In genomic region chr2:216202602-216203250, GRCh38 we compare ENCODE assay signal across 22 cellular contexts.
DNase-seq lines count a peak whose midpoint lies in the region; ATAC-seq lines count a peak whose summit lies in the region.
"Had no signal": no experiment of that assay in that cellular context is flagged by ENCODE, and none has a peak within 500 bp of the region (broad histone marks: within the 10 kb centered on the region; RNA-seq: fewer than 3 reads in every experiment).

No MANE protein-coding gene starts in this region.

- H3K27ac Mint-ChIP-seq in activated naive CD8-positive, alpha-beta T cell = peak overlapping the region; percentile 72
- no peak overlapping the region for H3K27ac Mint-ChIP-seq in activated naive CD8-positive, alpha-beta T cell treated with anti-CD3 and anti-CD28 coated beads for 36 hours
- peak overlapping the region; percentile 69 for H3K27ac Mint-ChIP-seq in stimulated activated effector memory CD8-positive, alpha-beta T cell treated with anti-CD3 and anti-CD28 coated beads, Interleukin-12 subunit alpha, Interleukin-12 subunit beta, amount 100 ng/mL, for 72 hours
- H3K27ac Mint-ChIP-seq: HFFc6 had no signal

- no peak for ATAC-seq in stimulated activated effector memory CD8-positive, alpha-beta T cell treated with anti-CD3 and anti-CD28 coated beads, Interleukin-12 subunit alpha, Interleukin-12 subunit beta, amount 100 ng/mL, for 72 hours
- ATAC-seq in GM18907 (IDR thresholded peaks at IDR 0.05; ENCODE audit: unreplicated experiment) = no peak
- ATAC-seq: K562, left colon had no signal

- peaks cover 47% of the 10 kb centered on the region for H3K36me3 Mint-ChIP-seq in activated naive CD8-positive, alpha-beta T cell
- peaks cover 76% of the 10 kb centered on the region for H3K36me3 Mint-ChIP-seq in activated naive CD8-positive, alpha-beta T cell treated with anti-CD3 and anti-CD28 coated beads for 36 hours
- no peaks in the 10 kb centered on the region for H3K36me3 Mint-ChIP-seq in stimulated activated effector memory CD8-positive, alpha-beta T cell treated with anti-CD3 and anti-CD28 coated beads, Interleukin-12 subunit alpha, Interleukin-12 subunit beta, amount 100 ng/mL, for 72 hours

- H3K4me1 Mint-ChIP-seq in activated naive CD8-positive, alpha-beta T cell (ENCODE audit: low read depth) = peaks cover 52% of the 10 kb centered on the region
- H3K4me1 Mint-ChIP-seq in activated naive CD8-positive, alpha-beta T cell treated with anti-CD3 and anti-CD28 coated beads for 36 hours = peaks cover 62% of the 10 kb centered on the region
- peaks cover 19% of the 10 kb centered on the region for H3K4me1 Mint-ChIP-seq in stimulated activated effector memory CD8-positive, alpha-beta T cell treated with anti-CD3 and anti-CD28 coated beads, Interleukin-12 subunit alpha, Interleukin-12 subunit beta, amount 100 ng/mL, for 72 hours
- H3K4me1 Mint-ChIP-seq: neural crest cell had no signal

- no peaks in the 10 kb centered on the region for H3K27me3 Mint-ChIP-seq in activated naive CD8-positive, alpha-beta T cell
- no peaks in the 10 kb centered on the region for H3K27me3 Mint-ChIP-seq in activated naive CD8-positive, alpha-beta T cell treated with anti-CD3 and anti-CD28 coated beads for 36 hours
- H3K27me3 Mint-ChIP-seq: CD4-positive, CD25-positive, alpha-beta regulatory T cell had no signal

- no peak for DNase-seq in activated naive CD8-positive, alpha-beta T cell treated with anti-CD3 and anti-CD28 coated beads for 36 hours
- DNase-seq in NCI-H146 (lab: John Stamatoyannopoulos, UW) (peak; percentile 22), fibroblast of peridontal ligament (ENCODE audit: extremely low read depth) (peak; percentile 31), NCI-H1436 treated with DMSO at 0.1 percent for 48 hours (lab: John Stamatoyannopoulos, UW) (no peak), SK-N-DZ (ENCODE audit: low spot score) (no peak)
- DNase-seq in stimulated activated effector memory CD8-positive, alpha-beta T cell treated with anti-CD3 and anti-CD28 coated beads, Interleukin-12 subunit alpha, Interleukin-12 subunit beta, amount 100 ng/mL, for 72 hours (ENCODE audit: low spot score in 2 of 2) = no peak
- DNase-seq: activated CD4-positive, alpha-beta T cell treated with anti-CD3 and anti-CD28 coated beads for 1 hour; adrenal gland; CD4-positive, CD25-positive, alpha-beta regulatory T cell; DMS79 treated with DMSO at 0.1 percent for 48 hours; erythroblast; HFFc6; left colon; NCI-H1930; NCI-H226; NCI-H82; PC-9; SJCRH30 had no signal

- no peaks in the 10 kb centered on the region for H3K9me3 Mint-ChIP-seq in activated naive CD8-positive, alpha-beta T cell (ENCODE audit: low read depth)
- H3K9me3 Mint-ChIP-seq in activated naive CD8-positive, alpha-beta T cell treated with anti-CD3 and anti-CD28 coated beads for 36 hours = no peaks in the 10 kb centered on the region
- no peaks in the 10 kb centered on the region for H3K9me3 Mint-ChIP-seq in stimulated activated effector memory CD8-positive, alpha-beta T cell treated with anti-CD3 and anti-CD28 coated beads, Interleukin-12 subunit alpha, Interleukin-12 subunit beta, amount 100 ng/mL, for 72 hours
- H3K9me3 Mint-ChIP-seq: HFFc6, neural crest cell had no signal

- no peak overlapping the region for H3K4me3 Mint-ChIP-seq in activated naive CD8-positive, alpha-beta T cell
- no peak overlapping the region for H3K4me3 Mint-ChIP-seq in activated naive CD8-positive, alpha-beta T cell treated with anti-CD3 and anti-CD28 coated beads for 36 hours
- H3K4me3 Mint-ChIP-seq in stimulated activated effector memory CD8-positive, alpha-beta T cell treated with anti-CD3 and anti-CD28 coated beads, Interleukin-12 subunit alpha, Interleukin-12 subunit beta, amount 100 ng/mL, for 72 hours = no peak overlapping the region
- H3K4me3 Mint-ChIP-seq: HFFc6, neural crest cell had no signal

Comparison
In these comparisons a context has a peak if more than half of its experiments do, and no peak if none do; other contexts are left out.
1. DNase-seq: peak in NCI-H146 (single experiment) and fibroblast of peridontal ligament (single experiment); none in activated naive CD8-positive, alpha-beta T cell treated with anti-CD3 and anti-CD28 coated beads for 36 hours (single experiment), stimulated activated effector memory CD8-positive, alpha-beta T cell treated with anti-CD3 and anti-CD28 coated beads, Interleukin-12 subunit alpha, Interleukin-12 subunit beta, amount 100 ng/mL, for 72 hours (0 of 2), NCI-H1436 treated with DMSO at 0.1 percent for 48 hours (single experiment) and SK-N-DZ (single experiment).